13 cellular contexts compared by ENCODE assay signal in genomic region chr4:39614487-39615162, GRCh38. TPM values are rescaled to one million over a fixed set of nuclear protein-coding genes. Genes with fewer than 3 reads are reported as not detected.
A peak's percentile ranks its signal among the peaks of the same experiment; 100 is the strongest.
DNase-seq lines count a peak whose midpoint lies in the region; ATAC-seq and TF ChIP-seq lines count a peak whose summit lies in the region.
"Had no signal": no experiment of that assay in that cellular context is flagged by ENCODE, and none has a peak within 500 bp of the region (broad histone marks: within the 10 kb centered on the region; RNA-seq: fewer than 3 reads in every experiment).

No MANE protein-coding gene starts in this region.

- peaks cover 2% of the 10 kb centered on the region for H3K36me3 Mint-ChIP-seq in activated naive CD4-positive, alpha-beta T cell treated with anti-CD3 and anti-CD28 coated beads, Interleukin-2, amount 10 ng/mL, durations not matched to agents 7 days and 5 days

- no peaks in the 10 kb centered on the region for H3K4me1 Mint-ChIP-seq in activated naive CD4-positive, alpha-beta T cell treated with anti-CD3 and anti-CD28 coated beads, Interleukin-2, amount 10 ng/mL, durations not matched to agents 7 days and 5 days
- H3K4me1 Mint-ChIP-seq: activated CD4-positive, alpha-beta memory T cell treated with anti-CD3 and anti-CD28 coated beads, Interleukin-2, amount 10 ng/mL, durations not matched to agents 7 days and 5 days had no signal

- peak overlapping the region; percentile 46 for H3K4me2 ChIP-seq in DOHH2 (ENCODE audit: low read length)

- CTCF ChIA-PET in activated naive CD4-positive, alpha-beta T cell treated with anti-CD3 and anti-CD28 coated beads, Interleukin-2, amount 10 ng/mL, durations not matched to agents 7 days and 5 days (lab: Charles Lee) = no interaction called here

- peak; percentile 59 to 88 (median 74) for ATAC-seq in psoas muscle
- ATAC-seq: activated naive CD8-positive, alpha-beta T cell treated with anti-CD3 and anti-CD28 coated beads, Interleukin-2, amount 50 U/mL, for 24 hours had no signal

- H3K36me3 ChIP-seq in DOHH2 (ENCODE audit: control insufficient read depth, low read length) (peaks cover 82% of the 10 kb centered on the region), psoas muscle (ENCODE audit: insufficient read depth in 1 of 2, low read depth in 1 of 2) (peaks cover 0 to 19% of the 10 kb centered on the region in 2 donors)
- H3K36me3 ChIP-seq: thyroid gland had no signal

- H3K9me3 ChIP-seq in DOHH2 (ENCODE audit: control insufficient read depth, insufficient read depth, low read length) (no peaks in the 10 kb centered on the region), psoas muscle (no peaks in the 10 kb centered on the region)
- H3K9me3 ChIP-seq: thyroid gland had no signal

- H3K4me3 Mint-ChIP-seq in activated naive CD4-positive, alpha-beta T cell treated with anti-CD3 and anti-CD28 coated beads, Interleukin-2, amount 10 ng/mL, durations not matched to agents 7 days and 5 days = no peak overlapping the region
- H3K4me3 Mint-ChIP-seq: activated CD4-positive, alpha-beta memory T cell treated with anti-CD3 and anti-CD28 coated beads, Interleukin-2, amount 10 ng/mL, durations not matched to agents 7 days and 5 days; activated naive CD8-positive, alpha-beta T cell treated with anti-CD3 and anti-CD28 coated beads, Interleukin-2, amount 50 U/mL, for 24 hours had no signal

- DNase-seq in M059J (ENCODE audit: low read depth) (peak; percentile 81), dedifferentiated amniotic fluid mesenchymal stem cell (ENCODE audit: extremely low spot score) (peak; percentile 57), psoas muscle (no peak), GM19238 (ENCODE audit: insufficient read length, low spot score) (no peak), DMS 273 treated with DMSO at 0.1 percent for 48 hours (lab: John Stamatoyannopoulos, UW) (no peak), NCI-H510A (lab: John Stamatoyannopoulos, UW) (no peak)
- no peak for DNase-seq in activated naive CD4-positive, alpha-beta T cell treated with anti-CD3 and anti-CD28 coated beads, Interleukin-2, amount 10 ng/mL, durations not matched to agents 7 days and 5 days
- DNase-seq: activated CD4-positive, alpha-beta memory T cell treated with anti-CD3 and anti-CD28 coated beads, Interleukin-2, amount 10 ng/mL, durations not matched to agents 7 days and 5 days; activated naive CD8-positive, alpha-beta T cell treated with anti-CD3 and anti-CD28 coated beads, Interleukin-2, amount 50 U/mL, for 24 hours; DMS79; glutamatergic neuron; thyroid gland had no signal

- peaks cover 37% of the 10 kb centered on the region for H3F3A ChIP-seq in DOHH2 (ENCODE audit: control insufficient read depth, insufficient read depth)

- H3K9me2 ChIP-seq in DOHH2 (replicated peaks; ENCODE audit: control insufficient read depth, low read length) = no peaks in the 10 kb centered on the region

- no peaks in the 10 kb centered on the region for H3K9me3 Mint-ChIP-seq in activated naive CD4-positive, alpha-beta T cell treated with anti-CD3 and anti-CD28 coated beads, Interleukin-2, amount 10 ng/mL, durations not matched to agents 7 days and 5 days
- H3K9me3 Mint-ChIP-seq: activated CD4-positive, alpha-beta memory T cell treated with anti-CD3 and anti-CD28 coated beads, Interleukin-2, amount 10 ng/mL, durations not matched to agents 7 days and 5 days; activated naive CD8-positive, alpha-beta T cell treated with anti-CD3 and anti-CD28 coated beads, Interleukin-2, amount 50 U/mL, for 24 hours had no signal

- intact Hi-C loops in psoas muscle (cut with DNase I) = no loop called here

- H3K27ac ChIP-seq in DOHH2 (ENCODE audit: low read depth, low read length) (no peak overlapping the region), psoas muscle (peak overlapping the region; percentile 9)

- H3K4me3 ChIP-seq in DOHH2 (ENCODE audit: low read length) (no peak overlapping the region), psoas muscle (no peak overlapping the region)
- H3K4me3 ChIP-seq: thyroid gland had no signal

- no peaks in the 10 kb centered on the region for H3K27me3 Mint-ChIP-seq in activated naive CD4-positive, alpha-beta T cell treated with anti-CD3 and anti-CD28 coated beads, Interleukin-2, amount 10 ng/mL, durations not matched to agents 7 days and 5 days
- H3K27me3 Mint-ChIP-seq: activated CD4-positive, alpha-beta memory T cell treated with anti-CD3 and anti-CD28 coated beads, Interleukin-2, amount 10 ng/mL, durations not matched to agents 7 days and 5 days; activated naive CD8-positive, alpha-beta T cell treated with anti-CD3 and anti-CD28 coated beads, Interleukin-2, amount 50 U/mL, for 24 hours had no signal

- peaks cover 88% of the 10 kb centered on the region for H3K4me1 ChIP-seq in DOHH2 (ENCODE audit: control insufficient read depth, low read length)
- H3K4me1 ChIP-seq in psoas muscle = peaks cover 14% of the 10 kb centered on the region

- 84 to 90% (median 85%) methylated on average over 3 of the region's 3 CpGs for WGBS in psoas muscle, 3 donors

- H3K79me2 ChIP-seq in DOHH2 (ENCODE audit: control insufficient read depth, low read length) = peaks cover 93% of the 10 kb centered on the region

- peaks cover 31% of the 10 kb centered on the region for H4K20me1 ChIP-seq in DOHH2 (ENCODE audit: control insufficient read depth, insufficient read depth, low read depth, low read length)

- TF ChIP-seq CTCF in DOHH2 (IDR thresholded peaks at IDR 0.05; ENCODE audit: low read depth, low read length, poor library complexity, severe bottlenecking) (no peak), psoas muscle (IDR thresholded peaks at IDR 0.05) (no peak)

- H3K27me3 ChIP-seq in DOHH2 (ENCODE audit: control insufficient read depth, low read length) = no peaks in the 10 kb centered on the region
- no peaks in the 10 kb centered on the region for H3K27me3 ChIP-seq in psoas muscle (ENCODE audit: insufficient read depth in 3 of 3, low read length in 2 of 3)
- H3K27me3 ChIP-seq: thyroid gland had no signal

- H3K27ac Mint-ChIP-seq in activated naive CD4-positive, alpha-beta T cell treated with anti-CD3 and anti-CD28 coated beads, Interleukin-2, amount 10 ng/mL, durations not matched to agents 7 days and 5 days = no peak overlapping the region
- H3K27ac Mint-ChIP-seq: activated CD4-positive, alpha-beta memory T cell treated with anti-CD3 and anti-CD28 coated beads, Interleukin-2, amount 10 ng/mL, durations not matched to agents 7 days and 5 days; activated naive CD8-positive, alpha-beta T cell treated with anti-CD3 and anti-CD28 coated beads, Interleukin-2, amount 50 U/mL, for 24 hours had no signal

RNA-seq across cellular contexts. Expression of gene SMIM14, which starts 24.0 kb away (rescaled TPM):
- total RNA-seq in M059J (2014; rRNA removed; shearing (Covaris generic)) = 17.1 and 38.5 TPM in 2 replicates
- 1 to 10 TPM; 4.2 to 7.7 (median 6.5) TPM for total RNA-seq in psoas muscle
- polyA plus RNA-seq in psoas muscle = 1 to 10 TPM; 2.2 to 8.4 (median 3.1) TPM

Comparison
In these comparisons a context has a peak if more than half of its experiments do, and no peak if none do; other contexts are left out.
1. DNase-seq: peak in M059J (single experiment) and dedifferentiated amniotic fluid mesenchymal stem cell (single experiment); none in psoas muscle (0 of 2), GM19238 (single experiment), DMS 273 treated with DMSO at 0.1 percent for 48 hours (single experiment), activated naive CD4-positive, alpha-beta T cell treated with anti-CD3 and anti-CD28 coated beads, Interleukin-2, amount 10 ng/mL, durations not matched to agents 7 days and 5 days (single experiment) and NCI-H510A (single experiment).